ENCODE assay signal across 17 cellular contexts in genomic region chr2:84041494-84041893, GRCh38.
A peak's percentile ranks its signal among the peaks of the same experiment; 100 is the strongest.
DNase-seq lines count a peak whose midpoint lies in the region; FAIRE-seq and TF ChIP-seq lines count a peak whose summit lies in the region.
"Had no signal": no experiment of that assay in that cellular context is flagged by ENCODE, and none has a peak within 500 bp of the region (broad histone marks: within the 10 kb centered on the region; RNA-seq: fewer than 3 reads in every experiment).

No MANE protein-coding gene starts in this region.

- DNase-seq in D721Med (ENCODE audit: insufficient read length, low spot score) (no peak), OCI-M1 (lab: John Stamatoyannopoulos, UW) (peak; percentile 6), hepatocyte (ENCODE audit: low spot score) (no peak), H7 (no peak), GM13976 (ENCODE audit: low spot score) (no peak), NCI-H128 (lab: John Stamatoyannopoulos, UW; ENCODE audit: unreplicated experiment) (no peak)
- DNase-seq: CD4-positive, CD25-positive, alpha-beta regulatory T cell; CD8-positive, alpha-beta memory T cell; COR-L47; DMS153; DMS79; GDM1 had no signal

- H3K4me3 ChIP-seq in hepatocyte (no peak overlapping the region), H7 (ENCODE audit: insufficient read depth, low read depth, low read length) (no peak overlapping the region)
- H3K4me3 ChIP-seq: BLaER1 treated with 17β-estradiol and CSF1 and Interleukin-3, amounts not matched to agents 10 nM and 100 nM; GM23338 had no signal

- H2AFZ ChIP-seq in hepatocyte = no peak overlapping the region
- H2AFZ ChIP-seq: GM23338 had no signal

- no peaks in the 10 kb centered on the region for H4K20me1 ChIP-seq in hepatocyte (ENCODE audit: insufficient read depth, poor library complexity, severe bottlenecking)
- H4K20me1 ChIP-seq: BLaER1 treated with 17β-estradiol and CSF1 and Interleukin-3, amounts not matched to agents 10 nM and 100 nM had no signal

- H3K36me3 ChIP-seq in hepatocyte (replicated peaks; ENCODE audit: insufficient read depth, low read depth) (no peaks in the 10 kb centered on the region), H7 (replicated peaks; ENCODE audit: control insufficient read depth, insufficient read depth, low read length) (no peaks in the 10 kb centered on the region)
- H3K36me3 ChIP-seq: BLaER1 treated with 17β-estradiol and CSF1 and Interleukin-3, amounts not matched to agents 10 nM and 100 nM had no signal

- WGBS in hepatocyte (ENCODE audit: low lambda C conversion rate, missing lambda C conversion rate) = 76% methylated on average over 3 of the region's 3 CpGs

- no peaks in the 10 kb centered on the region for H3K9me2 ChIP-seq in hepatocyte (replicated peaks; ENCODE audit: insufficient read depth)

- H3K9me3 ChIP-seq in hepatocyte (ENCODE audit: low read depth) = no peaks in the 10 kb centered on the region
- H3K9me3 ChIP-seq: BLaER1 treated with 17β-estradiol and CSF1 and Interleukin-3, amounts not matched to agents 10 nM and 100 nM had no signal

- H3K27me3 ChIP-seq in hepatocyte = no peaks in the 10 kb centered on the region
- no peaks in the 10 kb centered on the region for H3K27me3 ChIP-seq in H7 (ENCODE audit: control insufficient read depth, insufficient read depth, low read length)
- H3K27me3 ChIP-seq: BLaER1 treated with 17β-estradiol and CSF1 and Interleukin-3, amounts not matched to agents 10 nM and 100 nM had no signal

- H3K79me2 ChIP-seq in hepatocyte = no peaks in the 10 kb centered on the region

- in situ Hi-C loops in GM13976 (cut with MboI; ENCODE audit: low sequenced_read_pairs, unreplicated experiment) = no loop called here

- H3K4me1 ChIP-seq in hepatocyte (ENCODE audit: insufficient read depth) = peaks cover 3% of the 10 kb centered on the region
- H3K4me1 ChIP-seq: BLaER1 treated with 17β-estradiol and CSF1 and Interleukin-3, amounts not matched to agents 10 nM and 100 nM had no signal

- TF ChIP-seq CTCF in D721Med (IDR thresholded peaks at IDR 0.05; ENCODE audit: insufficient read depth, missing control alignments) (peak; percentile 3), hepatocyte (IDR thresholded peaks at IDR 0.05; ENCODE audit: poor library complexity) (peak; percentile 27), GM13976 (IDR thresholded peaks at IDR 0.05; ENCODE audit: borderline replicate concordance, control extremely low read depth, extremely low read depth, insufficient read depth, missing control alignments) (no peak)

- FAIRE-seq in D721Med (lab: Jason Lieb, UNC) = no peak
- FAIRE-seq: GM12892, H54, HepG2 had no signal

- H3K4me2 ChIP-seq in hepatocyte = no peak overlapping the region
- H3K4me2 ChIP-seq: BLaER1 treated with 17β-estradiol and CSF1 and Interleukin-3, amounts not matched to agents 10 nM and 100 nM; GM23338 had no signal

- no peak overlapping the region for H3K27ac ChIP-seq in hepatocyte
- H3K27ac ChIP-seq: BLaER1 treated with 17β-estradiol and CSF1 and Interleukin-3, amounts not matched to agents 10 nM and 100 nM had no signal
